ENCODE assay signal across 25 cellular contexts in genomic region chr13:79992111-79992510, GRCh38.
"Had no signal": no experiment of that assay in that cellular context is flagged by ENCODE, and none has a peak within 500 bp of the region (broad histone marks: within the 10 kb centered on the region; RNA-seq: fewer than 3 reads in every experiment).

No MANE protein-coding gene starts in this region.

- H3K4me1 ChIP-seq: colonic mucosa, lower lobe of right lung, pancreas, right atrium auricular region, sigmoid colon, tibial nerve, upper lobe of right lung, uterus had no signal

- H3K27me3 ChIP-seq: colonic mucosa, heart right ventricle, pancreas, right atrium auricular region, sigmoid colon, tibial nerve, upper lobe of right lung, uterus had no signal

- H3K27ac ChIP-seq: colonic mucosa, epithelial cell of prostate, heart right ventricle, lower lobe of right lung, pancreas, right atrium auricular region, sigmoid colon, thoracic aorta, tibial nerve, upper lobe of right lung, uterus had no signal

- H3K9me3 ChIP-seq: colonic mucosa, heart right ventricle, lower lobe of right lung, pancreas, right atrium auricular region, sigmoid colon, thoracic aorta, tibial nerve, upper lobe of right lung, uterus had no signal

- DNase-seq: colonic mucosa; effector CD8-positive, alpha-beta T cell; endodermal cell; foreskin melanocyte; glutamatergic neuron; heart right ventricle; hypothalamus; immature natural killer cell; left ventricle myocardium superior; lower lobe of right lung; natural killer cell; occipital lobe; pancreas; sigmoid colon; stimulated activated CD4-positive, alpha-beta T cell treated with anti-CD3 and anti-CD28 coated beads, Interleukin-4, amount 100 ng/mL, for 4 hours; stimulated activated naive B cell treated with anti-CD40 and anti-IgM and Interleukin-4, amounts not matched to agents 10 μg/mL and 1 μg/mL and 100 μg/mL, for 72 hours; upper lobe of right lung; uterus had no signal

- H3K4me1 Mint-ChIP-seq: stimulated activated naive B cell treated with anti-CD40 and anti-IgM and Interleukin-4, amounts not matched to agents 10 μg/mL and 1 μg/mL and 100 μg/mL, for 72 hours had no signal

- H3K36me3 ChIP-seq: colonic mucosa, heart right ventricle, lower lobe of right lung, pancreas, right atrium auricular region, sigmoid colon, thoracic aorta, tibial nerve, upper lobe of right lung, uterus had no signal

- H3K4me3 Mint-ChIP-seq: dendritic cell treated with granulocyte-macrophage colony-stimulating factor and Interleukin-4, amounts not matched to agents 40 ng/mL and 50 ng/mL, for 4 days; endodermal cell; immature natural killer cell; natural killer cell; stimulated activated naive B cell treated with anti-CD40 and anti-IgM and Interleukin-4, amounts not matched to agents 10 μg/mL and 1 μg/mL and 100 μg/mL, for 72 hours; stimulated activated naive CD8-positive, alpha-beta T cell treated with anti-CD3 and anti-CD28 coated beads, Interleukin-15, Interleukin-2, amounts not matched to agents 100 ng/mL and 50 ng/mL, for 24 hours had no signal

- H3K27me3 Mint-ChIP-seq: dendritic cell treated with granulocyte-macrophage colony-stimulating factor and Interleukin-4, amounts not matched to agents 40 ng/mL and 50 ng/mL, for 4 days; stimulated activated naive CD8-positive, alpha-beta T cell treated with anti-CD3 and anti-CD28 coated beads, Interleukin-15, Interleukin-2, amounts not matched to agents 100 ng/mL and 50 ng/mL, for 24 hours had no signal

- H3K9me3 Mint-ChIP-seq: dendritic cell treated with granulocyte-macrophage colony-stimulating factor and Interleukin-4, amounts not matched to agents 40 ng/mL and 50 ng/mL, for 4 days; endodermal cell; stimulated activated naive CD8-positive, alpha-beta T cell treated with anti-CD3 and anti-CD28 coated beads, Interleukin-15, Interleukin-2, amounts not matched to agents 100 ng/mL and 50 ng/mL, for 24 hours had no signal

- ATAC-seq: esophagus mucosa; heart right ventricle; left ventricle myocardium superior; lower lobe of right lung; natural killer cell; pancreas; stimulated activated naive B cell treated with anti-CD40 and anti-IgM and Interleukin-4, amounts not matched to agents 10 μg/mL and 1 μg/mL and 100 μg/mL, for 72 hours; upper lobe of right lung had no signal

- H3K4me3 ChIP-seq: colonic mucosa, heart right ventricle, lower lobe of right lung, pancreas, right atrium auricular region, sigmoid colon, thoracic aorta, tibial nerve, upper lobe of right lung, uterus had no signal

- H3K36me3 Mint-ChIP-seq: natural killer cell; stimulated activated naive B cell treated with anti-CD40 and anti-IgM and Interleukin-4, amounts not matched to agents 10 μg/mL and 1 μg/mL and 100 μg/mL, for 72 hours had no signal

- H3K27ac Mint-ChIP-seq: dendritic cell treated with granulocyte-macrophage colony-stimulating factor and Interleukin-4, amounts not matched to agents 40 ng/mL and 50 ng/mL, for 4 days; endodermal cell; immature natural killer cell; natural killer cell; stimulated activated naive B cell treated with anti-CD40 and anti-IgM and Interleukin-4, amounts not matched to agents 10 μg/mL and 1 μg/mL and 100 μg/mL, for 72 hours; stimulated activated naive CD8-positive, alpha-beta T cell treated with anti-CD3 and anti-CD28 coated beads, Interleukin-15, Interleukin-2, amounts not matched to agents 100 ng/mL and 50 ng/mL, for 24 hours had no signal
